ENCODE assay signal across 36 cellular contexts in the genomic region with DNA sequence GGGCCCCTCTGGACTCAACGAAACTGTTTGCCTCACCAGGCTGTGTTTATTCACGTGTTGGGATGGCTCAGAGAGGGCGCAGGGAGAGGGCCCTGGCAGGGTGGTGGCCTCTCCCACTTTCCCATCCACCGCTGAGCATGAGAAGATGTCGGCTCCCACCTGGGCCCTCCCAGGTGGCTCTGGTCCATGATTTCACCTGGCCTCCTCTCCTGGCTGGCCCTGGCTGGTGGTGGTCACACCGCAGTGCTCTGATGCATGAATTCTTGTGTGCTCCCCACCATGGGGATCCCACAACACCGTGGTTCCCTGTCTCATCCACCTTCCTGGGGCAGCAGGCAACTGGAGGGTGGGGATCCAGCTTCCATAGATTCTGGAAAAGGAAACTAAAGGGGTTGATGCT.
"Had no signal": no experiment of that assay in that cellular context is flagged by ENCODE, and none has a peak within 500 bp of the region (broad histone marks: within the 10 kb centered on the region; RNA-seq: fewer than 3 reads in every experiment).

No MANE protein-coding gene starts in this region.

- H3K27ac Mint-ChIP-seq: activated B cell treated with CpG ODN at 0.5 μM for 24 hours; activated CD4-positive, alpha-beta memory T cell treated with anti-CD3 and anti-CD28 coated beads for 36 hours; activated CD4-positive, alpha-beta T cell treated with anti-CD3 and anti-CD28 coated beads, Interleukin-2, amount 10 ng/mL, durations not matched to agents 24 days and 14 days; activated CD8-positive, alpha-beta T cell treated with anti-CD3 and anti-CD28 coated beads for 36 hours; activated naive CD4-positive, alpha-beta T cell treated with anti-CD3 and anti-CD28 coated beads, Interleukin-2, amount 10 ng/mL, durations not matched to agents 7 days and 5 days; activated naive CD4-positive, alpha-beta T cell treated with anti-CD3 and anti-CD28 coated beads, Interleukin-2, amount 50 U/mL, for 24 hours; activated naive CD8-positive, alpha-beta T cell; activated naive CD8-positive, alpha-beta T cell treated with anti-CD3 and anti-CD28 coated beads, Interleukin-2, amount 10 ng/mL, durations not matched to agents 7 days and 5 days; activated naive CD8-positive, alpha-beta T cell treated with anti-CD3 and anti-CD28 coated beads, Interleukin-2, amount 50 U/mL, for 24 hours; activated T-cell treated with anti-CD3 and anti-CD28 coated beads, Interleukin-2, amount 50 U/mL, for 72 hours; activated T-helper 1 cell treated with anti-CD3 and anti-CD28 coated beads, Interleukin-12 subunit alpha, Interleukin-12 subunit beta, Interleukin-2, Interleukin-4 antibody, amounts not matched to agents 30 ng/mL and 10 ng/mL and 1 ng/mL, durations not matched to agents 14 hours and 24 hours and 36 hours; activated T-helper 17 cell treated with anti-CD3 and anti-CD28 coated beads, Interleukin-2, amount 50 U/mL, for 72 hours; T-cell; T-helper 2 cell treated with Interferon-gamma antibody and Interleukin-4, amounts not matched to agents 5 μg/mL and 100 μg/mL, for 36 hours had no signal

- H3K27ac ChIP-seq: ascending aorta, cardiac muscle cell, VCaP had no signal

- H3K36me3 Mint-ChIP-seq: activated CD4-positive, alpha-beta memory T cell treated with anti-CD3 and anti-CD28 coated beads for 36 hours; activated naive CD4-positive, alpha-beta T cell treated with anti-CD3 and anti-CD28 coated beads, Interleukin-2, amount 10 ng/mL, durations not matched to agents 7 days and 5 days had no signal

- DNase-seq: activated B cell treated with CpG ODN at 0.5 μM for 24 hours; activated CD4-positive, alpha-beta memory T cell treated with anti-CD3 and anti-CD28 coated beads for 36 hours; activated CD4-positive, alpha-beta T cell treated with anti-CD3 and anti-CD28 coated beads for 4 hours; activated CD4-positive, alpha-beta T cell treated with anti-CD3 and anti-CD28 coated beads, Interleukin-2, amount 10 ng/mL, durations not matched to agents 24 days and 14 days; activated CD4-positive, alpha-beta T cell treated with anti-CD3 and anti-CD28 coated beads, Interleukin-2, amount 50 U/mL, for 1 hour; activated CD4-positive, alpha-beta T cell treated with anti-CD3 and anti-CD28 coated beads, Interleukin-2, amount 50 U/mL, for 4 hours; activated CD4-positive, CD25-positive, alpha-beta regulatory T cell treated with anti-CD3 and anti-CD28 coated beads, Interleukin-2, amount 50 U/mL, for 72 hours; activated CD8-positive, alpha-beta memory T cell treated with anti-CD3 and anti-CD28 coated beads, Interleukin-2, amount 50 U/mL, for 4 hours; activated CD8-positive, alpha-beta T cell treated with anti-CD3 and anti-CD28 coated beads for 36 hours; activated effector memory CD4-positive, alpha-beta T cell treated with anti-CD3 and anti-CD28 coated beads, Interleukin-2, amount 50 U/mL, for 16 hours; activated gamma-delta T cell treated with Interleukin-2 at 50 U/mL for 16 hours; activated naive CD4-positive, alpha-beta T cell; activated naive CD4-positive, alpha-beta T cell treated with anti-CD3 and anti-CD28 coated beads, Interleukin-2, amount 10 ng/mL, durations not matched to agents 7 days and 5 days; activated naive CD8-positive, alpha-beta T cell treated with anti-CD3 and anti-CD28 coated beads, Interleukin-2, amount 10 ng/mL, durations not matched to agents 7 days and 5 days; activated naive CD8-positive, alpha-beta T cell treated with anti-CD3 and anti-CD28 coated beads, Interleukin-2, amount 50 U/mL, for 24 hours; activated T-cell treated with anti-CD3 and anti-CD28 coated beads for 4 hours; activated T-cell treated with anti-CD3 and anti-CD28 coated beads, Interleukin-2, amount 50 U/mL, for 1 hour; activated T-cell treated with anti-CD3 and anti-CD28 coated beads, Interleukin-2, amount 50 U/mL, for 4 hours; activated T-cell treated with anti-CD3 and anti-CD28 coated beads, Interleukin-2, amount 50 U/mL, for 72 hours; amygdala; anterior cingulate cortex; caudate nucleus; cerebellar nuclear complex; T-cell; T-helper 2 cell; T-helper 9 cell had no signal

- H3K4me1 Mint-ChIP-seq: activated B cell treated with CpG ODN at 0.5 μM for 24 hours; activated naive CD4-positive, alpha-beta T cell treated with anti-CD3 and anti-CD28 coated beads, Interleukin-2, amount 10 ng/mL, durations not matched to agents 7 days and 5 days; activated naive CD4-positive, alpha-beta T cell treated with anti-CD3 and anti-CD28 coated beads, Interleukin-2, amount 50 U/mL, for 24 hours had no signal

- H3K27me3 Mint-ChIP-seq: activated CD4-positive, alpha-beta T cell treated with anti-CD3 and anti-CD28 coated beads, Interleukin-2, amount 10 ng/mL, durations not matched to agents 24 days and 14 days; activated naive CD4-positive, alpha-beta T cell treated with anti-CD3 and anti-CD28 coated beads, Interleukin-2, amount 10 ng/mL, durations not matched to agents 7 days and 5 days; activated naive CD4-positive, alpha-beta T cell treated with anti-CD3 and anti-CD28 coated beads, Interleukin-2, amount 50 U/mL, for 24 hours; activated naive CD8-positive, alpha-beta T cell treated with anti-CD3 and anti-CD28 coated beads, Interleukin-2, amount 10 ng/mL, durations not matched to agents 7 days and 5 days; activated naive CD8-positive, alpha-beta T cell treated with anti-CD3 and anti-CD28 coated beads, Interleukin-2, amount 50 U/mL, for 24 hours; central memory CD8-positive, alpha-beta T cell; T-cell had no signal

- H3K4me3 Mint-ChIP-seq: activated B cell treated with CpG ODN at 0.5 μM for 24 hours; activated CD4-positive, alpha-beta memory T cell treated with anti-CD3 and anti-CD28 coated beads for 36 hours; activated CD4-positive, alpha-beta T cell treated with anti-CD3 and anti-CD28 coated beads, Interleukin-2, amount 10 ng/mL, durations not matched to agents 24 days and 14 days; activated CD8-positive, alpha-beta T cell treated with anti-CD3 and anti-CD28 coated beads for 36 hours; activated naive CD4-positive, alpha-beta T cell treated with anti-CD3 and anti-CD28 coated beads, Interleukin-2, amount 10 ng/mL, durations not matched to agents 7 days and 5 days; activated naive CD4-positive, alpha-beta T cell treated with anti-CD3 and anti-CD28 coated beads, Interleukin-2, amount 50 U/mL, for 24 hours; activated naive CD8-positive, alpha-beta T cell; activated naive CD8-positive, alpha-beta T cell treated with anti-CD3 and anti-CD28 coated beads, Interleukin-2, amount 10 ng/mL, durations not matched to agents 7 days and 5 days; activated naive CD8-positive, alpha-beta T cell treated with anti-CD3 and anti-CD28 coated beads, Interleukin-2, amount 50 U/mL, for 24 hours; activated T-cell treated with anti-CD3 and anti-CD28 coated beads, Interleukin-2, amount 50 U/mL, for 4 hours; activated T-cell treated with anti-CD3 and anti-CD28 coated beads, Interleukin-2, amount 50 U/mL, for 72 hours; activated T-helper 1 cell treated with anti-CD3 and anti-CD28 coated beads, Interleukin-12 subunit alpha, Interleukin-12 subunit beta, Interleukin-2, Interleukin-4 antibody, amounts not matched to agents 30 ng/mL and 10 ng/mL and 1 ng/mL, durations not matched to agents 14 hours and 24 hours and 36 hours; activated T-helper 17 cell treated with anti-CD3 and anti-CD28 coated beads, Interleukin-2, amount 50 U/mL, for 72 hours; brain; central memory CD8-positive, alpha-beta T cell; T-cell; T-helper 2 cell treated with Interferon-gamma antibody and Interleukin-4, amounts not matched to agents 5 μg/mL and 100 μg/mL, for 36 hours had no signal

- ATAC-seq: activated CD8-positive, alpha-beta T cell treated with anti-CD3 and anti-CD28 coated beads for 36 hours; activated naive CD8-positive, alpha-beta T cell treated with anti-CD3 and anti-CD28 coated beads, Interleukin-2, amount 50 U/mL, for 24 hours; activated T-cell treated with anti-CD3 and anti-CD28 coated beads, Interleukin-2, amount 50 U/mL, for 4 hours; activated T-cell treated with anti-CD3 and anti-CD28 coated beads, Interleukin-2, amount 50 U/mL, for 72 hours; activated T-helper 17 cell treated with anti-CD3 and anti-CD28 coated beads, Interleukin-2, amount 50 U/mL, for 72 hours; T-cell had no signal

- H3K27me3 ChIP-seq: ascending aorta, cardiac muscle cell had no signal

- H3K4me1 ChIP-seq: ascending aorta had no signal

- H3K4me3 ChIP-seq: ascending aorta, cardiac muscle cell had no signal

- H3K36me3 ChIP-seq: cardiac muscle cell had no signal
